15 cellular contexts compared by ENCODE assay signal in genomic region chr1:45348609-45348965, GRCh38. TPM values are rescaled to one million over a fixed set of nuclear protein-coding genes. Genes with fewer than 3 reads are reported as not detected.
A peak's percentile ranks its signal among the peaks of the same experiment; 100 is the strongest.
DNase-seq lines count a peak whose midpoint lies in the region; ATAC-seq, FAIRE-seq and TF ChIP-seq lines count a peak whose summit lies in the region.
"Had no signal": no experiment of that assay in that cellular context is flagged by ENCODE, and none has a peak within 500 bp of the region (broad histone marks: within the 10 kb centered on the region; RNA-seq: fewer than 3 reads in every experiment).

No MANE protein-coding gene starts in this region.

- no peak overlapping the region for H3K27ac Mint-ChIP-seq in H9
- H3K27ac Mint-ChIP-seq: T-helper 2 cell treated with Interferon-gamma antibody and Interleukin-4, amounts not matched to agents 5 μg/mL and 100 μg/mL, for 36 hours had no signal

- in situ Hi-C loops in HepG2 (cut with HindIII; ENCODE audit: extremely low pct_ligation_motif_present, low pct_unique_long_range_greater_than_20kb), result no loop called here

- H3K23ac ChIP-seq in H9 (ENCODE audit: insufficient read length, low read depth, low read length), result no peak overlapping the region

- no peak overlapping the region for H3K4ac ChIP-seq in H9 (ENCODE audit: low read depth, low read length)

- H3K14ac ChIP-seq in H9 (ENCODE audit: insufficient read depth, low read length), result no peak overlapping the region

- no peak overlapping the region for H3K27ac ChIP-seq in HepG2 (ENCODE audit: extremely low read length, insufficient read depth, low read length)
- no peak overlapping the region for H3K27ac ChIP-seq in right lobe of liver
- H3K27ac ChIP-seq in parathyroid adenoma, result peak overlapping the region; percentile 94
- no peak overlapping the region for H3K27ac ChIP-seq in H9 (ENCODE audit: insufficient read length, low read depth, low read length)
- H3K27ac ChIP-seq: HL-60 had no signal

- H3K4me1 ChIP-seq in HepG2 (ENCODE audit: insufficient read depth, low read length) (peaks cover 9% of the 10 kb centered on the region), right lobe of liver (peaks cover 0 to 15% (median 4%) of the 10 kb centered on the region in 4 donors), parathyroid adenoma (peaks cover 26% of the 10 kb centered on the region), H9 (ENCODE audit: insufficient read depth, low read length) (no peaks in the 10 kb centered on the region)

- 86% methylated on average over 1 of the region's 1 CpG for WGBS in HepG2 (ENCODE audit: low lambda C conversion rate)
- WGBS in right lobe of liver (ENCODE audit: insufficient coverage, low coverage, low lambda C conversion rate, missing lambda C conversion rate), result 42% methylated on average over 1 of the region's 1 CpG
- WGBS in H9 (ENCODE audit: extremely low coverage, insufficient read length, low lambda C conversion rate), result no CpG with 5 or more reads among the region's 1 CpG

- no peak overlapping the region for H4K91ac ChIP-seq in H9 (ENCODE audit: insufficient read length, low read depth, low read length)

- H4K20me1 ChIP-seq in HepG2 (ENCODE audit: insufficient read depth, low read length) (no peaks in the 10 kb centered on the region), H9 (ENCODE audit: control insufficient read depth, insufficient read depth, insufficient read length) (no peaks in the 10 kb centered on the region)

- no peak overlapping the region for H4K8ac ChIP-seq in H9 (replicated peaks; ENCODE audit: insufficient read length, low read depth, low read length)

- no peak for DNase-seq in HepG2 (ENCODE audit: low spot score)
- no peak for DNase-seq in right lobe of liver
- DNase-seq in Right ventricle myocardium superior, result no peak
- DNase-seq in H9, result no peak
- no peak for DNase-seq in T-helper 2 cell
- DNase-seq in stimulated activated naive CD4-positive, alpha-beta T cell treated with Interleukin-2 at 50 U/mL for 16 hours (lab: John Stamatoyannopoulos, UW), result no peak
- DNase-seq in OCI-M1 (lab: John Stamatoyannopoulos, UW), result no peak
- DNase-seq: activated CD8-positive, alpha-beta T cell treated with anti-CD3 and anti-CD28 coated beads, Interleukin-2, amount 10 ng/mL, durations not matched to agents 7 days and 5 days; cortex of kidney; NCI-H2171 had no signal

- no peaks in the 10 kb centered on the region for H3K27me3 Mint-ChIP-seq in H9 (ENCODE audit: low read depth)
- H3K27me3 Mint-ChIP-seq: activated naive CD4-positive, alpha-beta T cell treated with anti-CD3 and anti-CD28 coated beads, Interleukin-2, amount 50 U/mL, for 24 hours had no signal

- no peak overlapping the region for H2BK5ac ChIP-seq in H9 (ENCODE audit: insufficient read length, low read length)

- no peak overlapping the region for H3K56ac ChIP-seq in H9 (ENCODE audit: insufficient read length, low read depth, low read length)

- no peak for TF ChIP-seq POLR2A in HepG2 (IDR thresholded peaks at IDR 0.05; ENCODE audit: insufficient read depth in 1 of 2, low read depth in 2 of 2, low read length in 2 of 2)
- no peak for TF ChIP-seq POLR2A in right lobe of liver (IDR thresholded peaks at IDR 0.05)

- CTCF ChIA-PET in HepG2 (lab: Yijun Ruan, JAX; ENCODE audit: low intra/inter-chr PET ratio, low total read pairs), result no interaction called here

- H2BK20ac ChIP-seq in H9 (ENCODE audit: low read depth, low read length, poor library complexity, severe bottlenecking), result no peak overlapping the region

- no TSS peak for BruUV-seq in HepG2 (replicated peaks; lab: Mats Ljungman, UMichigan)

- H3K4me2 ChIP-seq in HepG2 (ENCODE audit: low read depth, low read length) (no peak overlapping the region), parathyroid adenoma (ENCODE audit: low read length) (peak overlapping the region; percentile 22), H9 (ENCODE audit: insufficient read depth, insufficient read length, low read length) (no peak overlapping the region)

- H2AK5ac ChIP-seq in H9 (ENCODE audit: insufficient read length, low read length), result no peak overlapping the region

- ATAC-seq in HepG2 (no peak), right lobe of liver (no peak), Right ventricle myocardium superior (ENCODE audit: poor library complexity) (peak; percentile 20)
- ATAC-seq: activated CD8-positive, alpha-beta T cell treated with anti-CD3 and anti-CD28 coated beads, Interleukin-2, amount 10 ng/mL, durations not matched to agents 7 days and 5 days had no signal

- no peak overlapping the region for H2BK15ac ChIP-seq in H9 (ENCODE audit: low read depth, low read length)

- TF ChIP-seq EP300 in HepG2 (IDR thresholded peaks at IDR 0.05; ENCODE audit: low read depth in 2 of 2, low read length in 2 of 2) (no peak), HepG2 (CRISPR knock-in tag; IDR thresholded peaks at IDR 0.05; ENCODE audit: borderline replicate concordance) (no peak)

- no peaks in the 10 kb centered on the region for H3K79me1 ChIP-seq in H9 (ENCODE audit: insufficient read depth, low read depth, low read length, poor library complexity, severe bottlenecking)

- no peak for TF ChIP-seq RAD21 in HepG2 (CRISPR knock-in tag; IDR thresholded peaks at IDR 0.05)

- TF ChIP-seq CTCF in HepG2 (CRISPR knock-in tag; IDR thresholded peaks at IDR 0.05) (no peak), right lobe of liver (IDR thresholded peaks at IDR 0.05) (no peak), parathyroid adenoma (IDR thresholded peaks at IDR 0.05) (no peak), H9 (conservative IDR thresholded peaks at IDR 0.05) (no peak)

- peaks cover 6 to 30% (median 9%) of the 10 kb centered on the region in 3 experiments for H3K36me3 Mint-ChIP-seq in H9 (ENCODE audit: insufficient read depth in 1 of 3, low read depth in 3 of 3)

- H3K9ac ChIP-seq in HepG2 (ENCODE audit: insufficient read depth, low read depth, low read length) (no peak overlapping the region), parathyroid adenoma (no peak overlapping the region), H9 (ENCODE audit: extremely low read depth, insufficient read length, low read length) (no peak overlapping the region)

- H3K27me3 ChIP-seq in HepG2 (ENCODE audit: control insufficient read depth in 1 of 2, insufficient read depth in 2 of 2, low read length in 2 of 2), result no peaks in the 10 kb centered on the region
- H3K27me3 ChIP-seq in right lobe of liver, result no peaks in the 10 kb centered on the region
- H3K27me3 ChIP-seq in parathyroid adenoma (ENCODE audit: control insufficient read depth, insufficient read depth, low read length), result no peaks in the 10 kb centered on the region
- H3K27me3 ChIP-seq in H9 (ENCODE audit: insufficient read depth, low read length), result no peaks in the 10 kb centered on the region
- H3K27me3 ChIP-seq: MG63 had no signal

- no peaks in the 10 kb centered on the region for H3K4me1 Mint-ChIP-seq in H9
- H3K4me1 Mint-ChIP-seq: activated naive CD4-positive, alpha-beta T cell treated with anti-CD3 and anti-CD28 coated beads, Interleukin-2, amount 50 U/mL, for 24 hours had no signal

- no peaks in the 10 kb centered on the region for H3K23me2 ChIP-seq in H9 (ENCODE audit: insufficient read length, low read depth, low read length, poor library complexity, severe bottlenecking)

- no peak overlapping the region for H2BK120ac ChIP-seq in H9 (ENCODE audit: low read depth, low read length, poor library complexity, severe bottlenecking)

- FAIRE-seq in HepG2 (lab: Jason Lieb, UNC), result no peak

- intact Hi-C loops in HepG2 (cut with micrococcal nuclease; ENCODE audit: unreplicated experiment) (no loop called here), right lobe of liver (cut with DNase I) (no loop called here), Right ventricle myocardium superior (cut with DNase I) (no loop called here)

- no peak overlapping the region for H3T11ph ChIP-seq in H9 (ENCODE audit: low read length)

- no peak overlapping the region for H2AFZ ChIP-seq in HepG2 (ENCODE audit: low read length)
- H2AFZ ChIP-seq in parathyroid adenoma, result peak overlapping the region; percentile 83
- H2AFZ ChIP-seq in H9 (ENCODE audit: low read length), result no peak overlapping the region

- H3K36me3 ChIP-seq in HepG2 (replicated peaks in 1 of 2; ENCODE audit: control insufficient read depth in 1 of 2, insufficient read depth in 2 of 2, low read length in 2 of 2), result peaks cover 1 to 14% of the 10 kb centered on the region in 2 experiments; a peak in 4 of 5 replicates
- H3K36me3 ChIP-seq in right lobe of liver, result peaks cover 0 to 20% (median 7%) of the 10 kb centered on the region in 4 donors
- no peaks in the 10 kb centered on the region for H3K36me3 ChIP-seq in parathyroid adenoma (ENCODE audit: control insufficient read depth, insufficient read depth, low read length)

- no peak overlapping the region for H4K5ac ChIP-seq in H9 (ENCODE audit: insufficient read length, low read depth, low read length)

- H3K79me2 ChIP-seq in HepG2 (ENCODE audit: insufficient read depth, low read length) (no peaks in the 10 kb centered on the region), parathyroid adenoma (no peaks in the 10 kb centered on the region), H9 (ENCODE audit: insufficient read depth, low read length) (no peaks in the 10 kb centered on the region)

- no peaks in the 10 kb centered on the region for H3K9me3 Mint-ChIP-seq in H9
- H3K9me3 Mint-ChIP-seq: activated naive CD4-positive, alpha-beta T cell treated with anti-CD3 and anti-CD28 coated beads, Interleukin-2, amount 50 U/mL, for 24 hours; T-helper 2 cell treated with Interferon-gamma antibody and Interleukin-4, amounts not matched to agents 5 μg/mL and 100 μg/mL, for 36 hours had no signal

- H3K4me3 ChIP-seq in HepG2 (replicated peaks in 1 of 3; ENCODE audit: insufficient read depth in 1 of 3, low read depth in 2 of 3, low read length in 3 of 3) (no peak overlapping the region), right lobe of liver (no peak overlapping the region), parathyroid adenoma (ENCODE audit: low read depth, low read length) (no peak overlapping the region)
- H3K4me3 ChIP-seq: MG63 had no signal

- no peak overlapping the region for H2BK12ac ChIP-seq in H9 (ENCODE audit: insufficient read length, low read depth, low read length)

- no peak overlapping the region for H3K18ac ChIP-seq in H9 (ENCODE audit: insufficient read length, low read depth, low read length)

- no peaks in the 10 kb centered on the region for H3K9me3 ChIP-seq in HepG2 (ENCODE audit: low read length)
- H3K9me3 ChIP-seq in right lobe of liver, result no peaks in the 10 kb centered on the region
- H3K9me3 ChIP-seq in parathyroid adenoma (ENCODE audit: control insufficient read depth, low read length), result no peaks in the 10 kb centered on the region
- H3K9me3 ChIP-seq in H9 (ENCODE audit: control insufficient read depth, low read depth, low read length), result no peaks in the 10 kb centered on the region
- H3K9me3 ChIP-seq: MG63 had no signal

- no peak overlapping the region for H3K4me3 Mint-ChIP-seq in H9
- H3K4me3 Mint-ChIP-seq: activated CD8-positive, alpha-beta T cell treated with anti-CD3 and anti-CD28 coated beads, Interleukin-2, amount 10 ng/mL, durations not matched to agents 7 days and 5 days; activated naive CD4-positive, alpha-beta T cell treated with anti-CD3 and anti-CD28 coated beads, Interleukin-2, amount 50 U/mL, for 24 hours; T-helper 2 cell treated with Interferon-gamma antibody and Interleukin-4, amounts not matched to agents 5 μg/mL and 100 μg/mL, for 36 hours had no signal

- POLR2A ChIA-PET in HepG2 (lab: Yijun Ruan, JAX), result interaction anchor here (0.9 to 4.9 kb wide), 2 partner anchors 9 to 45 kb away, joined by 3 to 49 read pairs; partner anchors contain the start of genes MUTYH and TOE1

RNA-seq across cellular contexts. Expression of gene MUTYH, which starts 8.3 kb away (rescaled TPM):
- total RNA-seq in HepG2 (2016; rRNA removed; fragmentation: Illumina TruSeq; extraction: Trizol), result 12.7 and 17.1 TPM in 2 replicates
- total RNA-seq in HepG2 (2016; cell fraction: cytosol; rRNA removed; fragmentation: Illumina TruSeq; extraction: Trizol; ENCODE audit: low read depth), result 8.3 and 9.6 TPM in 2 replicates
- 11.8 and 17.5 TPM in 2 replicates for total RNA-seq in HepG2 (2016; cell fraction: insoluble cytoplasmic fraction; rRNA removed; fragmentation: Illumina TruSeq; extraction: Trizol)
- total RNA-seq in HepG2 (2016; cell fraction: membrane; rRNA removed; fragmentation: Illumina TruSeq; extraction: Trizol), result 13.2 and 14.1 TPM in 2 replicates
- 19.6 and 22.4 TPM in 2 replicates for total RNA-seq in HepG2 (2016; cell fraction: nucleus; rRNA removed; fragmentation: Illumina TruSeq; extraction: Trizol)
- 16.3 and 19.4 TPM in 2 replicates for polyA plus RNA-seq in HepG2 (2011; rRNA removed)
- polyA plus RNA-seq in HepG2 (2011; cell fraction: cytosol; rRNA removed), result 7.9 and 12.7 TPM in 2 replicates
- 82.7 and 96.2 TPM in 2 replicates for polyA plus RNA-seq in HepG2 (2011; cell fraction: nucleus; rRNA removed)
- polyA plus RNA-seq in HepG2 (2012), result 11.1 and 12.0 TPM in 2 replicates
- 5.6 and 7.1 TPM in 2 replicates for polyA plus RNA-seq in HepG2 (2016; cell fraction: cytosol; fragmentation: Illumina TruSeq; extraction: Trizol; ENCODE audit: low read depth)
- 11.6 and 12.8 TPM in 2 replicates for polyA plus RNA-seq in HepG2 (2016; cell fraction: insoluble cytoplasmic fraction; fragmentation: Illumina TruSeq; extraction: Trizol; ENCODE audit: low read depth)
- 8.5 and 9.5 TPM in 2 replicates for polyA plus RNA-seq in HepG2 (2016; cell fraction: membrane; fragmentation: Illumina TruSeq; extraction: Trizol; ENCODE audit: low read depth)
- polyA plus RNA-seq in HepG2 (2016; cell fraction: nucleus; fragmentation: Illumina TruSeq; extraction: Trizol; ENCODE audit: insufficient read depth, low read depth), result 58.3 and 64.2 TPM in 2 replicates
- polyA minus RNA-seq in HepG2 (2011; rRNA and poly(A)+ RNA removed; ENCODE audit: low replicate concordance), result 19.2 and 21.3 TPM in 2 replicates
- polyA minus RNA-seq in HepG2 (2011; cell fraction: cytosol; rRNA and poly(A)+ RNA removed), result 4.2 and 4.7 TPM in 2 replicates
- 15.0 and 15.5 TPM in 2 replicates for polyA minus RNA-seq in HepG2 (2011; cell fraction: nucleus; rRNA and poly(A)+ RNA removed)
- 10 to 100 TPM in 2 of 6 experiments, 1 to 10 TPM in 4; 7.2 to 11.9 (median 8.4) TPM for total RNA-seq in right lobe of liver
- 6.1 TPM for total RNA-seq in Right ventricle myocardium superior
- total RNA-seq in H9 (2021), result 52.6 and 61.1 TPM in 2 replicates

RNA-seq across cellular contexts. Expression of gene TOE1, which starts 8.6 kb away (rescaled TPM):
- 17.4 and 19.0 TPM in 2 replicates for total RNA-seq in HepG2 (2016; rRNA removed; fragmentation: Illumina TruSeq; extraction: Trizol)
- total RNA-seq in HepG2 (2016; cell fraction: cytosol; rRNA removed; fragmentation: Illumina TruSeq; extraction: Trizol; ENCODE audit: low read depth), result 6.1 and 6.9 TPM in 2 replicates
- total RNA-seq in HepG2 (2016; cell fraction: insoluble cytoplasmic fraction; rRNA removed; fragmentation: Illumina TruSeq; extraction: Trizol), result 17.0 and 19.2 TPM in 2 replicates
- total RNA-seq in HepG2 (2016; cell fraction: membrane; rRNA removed; fragmentation: Illumina TruSeq; extraction: Trizol), result 9.4 and 11.7 TPM in 2 replicates
- 18.1 and 21.7 TPM in 2 replicates for total RNA-seq in HepG2 (2016; cell fraction: nucleus; rRNA removed; fragmentation: Illumina TruSeq; extraction: Trizol)
- polyA plus RNA-seq in HepG2 (2011; rRNA removed), result 12.1 and 14.1 TPM in 2 replicates
- polyA plus RNA-seq in HepG2 (2011; cell fraction: cytosol; rRNA removed), result 13.3 and 16.7 TPM in 2 replicates
- 24.4 and 29.6 TPM in 2 replicates for polyA plus RNA-seq in HepG2 (2011; cell fraction: nucleus; rRNA removed)
- polyA plus RNA-seq in HepG2 (2012), result 5.6 and 7.9 TPM in 2 replicates
- 4.9 and 6.0 TPM in 2 replicates for polyA plus RNA-seq in HepG2 (2016; cell fraction: cytosol; fragmentation: Illumina TruSeq; extraction: Trizol; ENCODE audit: low read depth)
- polyA plus RNA-seq in HepG2 (2016; cell fraction: insoluble cytoplasmic fraction; fragmentation: Illumina TruSeq; extraction: Trizol; ENCODE audit: low read depth), result 17.2 and 18.2 TPM in 2 replicates
- 7.3 and 8.1 TPM in 2 replicates for polyA plus RNA-seq in HepG2 (2016; cell fraction: membrane; fragmentation: Illumina TruSeq; extraction: Trizol; ENCODE audit: low read depth)
- polyA plus RNA-seq in HepG2 (2016; cell fraction: nucleus; fragmentation: Illumina TruSeq; extraction: Trizol; ENCODE audit: insufficient read depth, low read depth), result 21.5 and 25.2 TPM in 2 replicates
- 26.7 and 78.7 TPM in 2 replicates for polyA minus RNA-seq in HepG2 (2011; rRNA and poly(A)+ RNA removed; ENCODE audit: low replicate concordance)
- polyA minus RNA-seq in HepG2 (2011; cell fraction: cytosol; rRNA and poly(A)+ RNA removed), result 6.8 and 11.4 TPM in 2 replicates
- 35.4 and 43.5 TPM in 2 replicates for polyA minus RNA-seq in HepG2 (2011; cell fraction: nucleus; rRNA and poly(A)+ RNA removed)
- 1 to 10 TPM; 3.2 to 7.7 (median 4.4) TPM for total RNA-seq in right lobe of liver
- total RNA-seq in Right ventricle myocardium superior, result 2.9 TPM
- total RNA-seq in H9 (2021), result 31.2 and 33.5 TPM in 2 replicates

RNA-seq across cellular contexts. Expression of gene HPDL, which starts 21.9 kb away (rescaled TPM):
- not detected in 2 replicates for total RNA-seq in HepG2 (2016; rRNA removed; fragmentation: Illumina TruSeq; extraction: Trizol)
- not detected in 2 replicates for total RNA-seq in HepG2 (2016; cell fraction: cytosol; rRNA removed; fragmentation: Illumina TruSeq; extraction: Trizol; ENCODE audit: low read depth)
- total RNA-seq in HepG2 (2016; cell fraction: insoluble cytoplasmic fraction; rRNA removed; fragmentation: Illumina TruSeq; extraction: Trizol), result not detected in 2 replicates
- total RNA-seq in HepG2 (2016; cell fraction: membrane; rRNA removed; fragmentation: Illumina TruSeq; extraction: Trizol), result not detected in 2 replicates
- not detected in 2 replicates for total RNA-seq in HepG2 (2016; cell fraction: nucleus; rRNA removed; fragmentation: Illumina TruSeq; extraction: Trizol)
- polyA plus RNA-seq in HepG2 (2011; rRNA removed), result not detected in 2 replicates
- not detected in 2 replicates for polyA plus RNA-seq in HepG2 (2011; cell fraction: cytosol; rRNA removed)
- polyA plus RNA-seq in HepG2 (2011; cell fraction: nucleus; rRNA removed), result not detected in 2 replicates
- 0.08 TPM in 1 of 2 replicates, not detected in the other for polyA plus RNA-seq in HepG2 (2012)
- polyA plus RNA-seq in HepG2 (2016; cell fraction: cytosol; fragmentation: Illumina TruSeq; extraction: Trizol; ENCODE audit: low read depth), result not detected in 2 replicates
- polyA plus RNA-seq in HepG2 (2016; cell fraction: insoluble cytoplasmic fraction; fragmentation: Illumina TruSeq; extraction: Trizol; ENCODE audit: low read depth), result not detected in 2 replicates
- polyA plus RNA-seq in HepG2 (2016; cell fraction: membrane; fragmentation: Illumina TruSeq; extraction: Trizol; ENCODE audit: low read depth), result not detected in 2 replicates
- polyA plus RNA-seq in HepG2 (2016; cell fraction: nucleus; fragmentation: Illumina TruSeq; extraction: Trizol; ENCODE audit: insufficient read depth, low read depth), result not detected in 2 replicates
- polyA minus RNA-seq in HepG2 (2011; rRNA and poly(A)+ RNA removed; ENCODE audit: low replicate concordance), result 24.3 TPM in 1 of 2 replicates, not detected in the other
- 0.40 TPM in 1 of 2 replicates, not detected in the other for polyA minus RNA-seq in HepG2 (2011; cell fraction: cytosol; rRNA and poly(A)+ RNA removed)
- not detected in 2 replicates for polyA minus RNA-seq in HepG2 (2011; cell fraction: nucleus; rRNA and poly(A)+ RNA removed)
- under 1 TPM in 2 of 6 experiments, not detected in 4; 0.25 to 0.56 TPM for total RNA-seq in right lobe of liver
- not detected for total RNA-seq in Right ventricle myocardium superior
- total RNA-seq in H9 (2021), result 10.1 and 10.6 TPM in 2 replicates
